Comparison of ENCODE assay signal across 7 cellular contexts in genomic region chr6:36598739-36599318, GRCh38. TPM values are rescaled to one million over a fixed set of nuclear protein-coding genes. Genes with fewer than 3 reads are reported as not detected.
DNase-seq lines count a peak whose midpoint lies in the region; ATAC-seq and TF ChIP-seq lines count a peak whose summit lies in the region.

No MANE protein-coding gene starts in this region.

- peak overlapping the region in 2 of 3 experiments; percentile 24 to 94; a peak in 4 of 7 replicates for H3K27ac Mint-ChIP-seq in H9
- H3K27ac Mint-ChIP-seq in activated CD4-positive, alpha-beta memory T cell treated with anti-CD3 and anti-CD28 coated beads for 36 hours: peak overlapping the region; percentile 81

- POLR2A ChIA-PET in activated CD4-positive, alpha-beta memory T cell treated with anti-CD3 and anti-CD28 coated beads for 36 hours (lab: Charles Lee): interaction anchor here (1.3 to 8.1 kb wide), 6 partner anchors 10 to 157 kb away, joined by 3 to 73 read pairs (median 5); no protein-coding TSS in a partner anchor

- no peak overlapping the region for H3K4ac ChIP-seq in H9 (ENCODE audit: low read depth, low read length)

- no peak overlapping the region for H4K5ac ChIP-seq in H9 (ENCODE audit: insufficient read length, low read depth, low read length)

- H4K20me1 ChIP-seq in H9 (ENCODE audit: control insufficient read depth, insufficient read depth, insufficient read length) (no peaks in the 10 kb centered on the region), smooth muscle cell (ENCODE audit: low read depth) (peaks cover 95% of the 10 kb centered on the region)

- H3K4me1 ChIP-seq in H9 (ENCODE audit: insufficient read depth, low read length) (peaks cover 2% of the 10 kb centered on the region; the same call in 1 of the 2 replicates), right cardiac atrium (ENCODE audit: control insufficient read depth, insufficient read depth, low read length) (peaks cover 11% of the 10 kb centered on the region), smooth muscle cell (ENCODE audit: low read depth) (peaks cover 52% of the 10 kb centered on the region)

- no peak overlapping the region for H3K27ac ChIP-seq in H9 (ENCODE audit: insufficient read length, low read depth, low read length)
- H3K27ac ChIP-seq in right cardiac atrium (ENCODE audit: low read length): no peak overlapping the region
- peak overlapping the region; percentile 67 for H3K27ac ChIP-seq in smooth muscle cell (ENCODE audit: low read depth)

- no peak overlapping the region for H2BK120ac ChIP-seq in H9 (ENCODE audit: low read depth, low read length, poor library complexity, severe bottlenecking)

- no peak overlapping the region for H2AK5ac ChIP-seq in H9 (ENCODE audit: insufficient read length, low read length)

- no peak overlapping the region for H2BK20ac ChIP-seq in H9 (ENCODE audit: low read depth, low read length, poor library complexity, severe bottlenecking)

- H2AFZ ChIP-seq in H9 (ENCODE audit: low read length) (no peak overlapping the region), smooth muscle cell (ENCODE audit: low read depth) (no peak overlapping the region)

- no peak overlapping the region for H3K14ac ChIP-seq in H9 (ENCODE audit: insufficient read depth, low read length)

- H3K9me3 ChIP-seq in H9 (ENCODE audit: control insufficient read depth, low read depth, low read length): no peaks in the 10 kb centered on the region
- no peaks in the 10 kb centered on the region for H3K9me3 ChIP-seq in right cardiac atrium (ENCODE audit: control insufficient read depth, low read length)
- no peaks in the 10 kb centered on the region for H3K9me3 ChIP-seq in smooth muscle cell (replicated peaks; ENCODE audit: low read depth)

- no peak overlapping the region for H3K56ac ChIP-seq in H9 (ENCODE audit: insufficient read length, low read depth, low read length)

- H3K36me3 ChIP-seq in smooth muscle cell (ENCODE audit: low read depth): peaks cover 46% of the 10 kb centered on the region

- no peak overlapping the region for H3T11ph ChIP-seq in H9 (ENCODE audit: low read length)

- H4K8ac ChIP-seq in H9 (replicated peaks; ENCODE audit: insufficient read length, low read depth, low read length): no peak overlapping the region

- WGBS in H9 (ENCODE audit: extremely low coverage, insufficient read length, low lambda C conversion rate): no CpG with 5 or more reads among the region's 11 CpGs
- 39% methylated on average over 11 of the region's 11 CpGs for WGBS in right cardiac atrium
- 83% methylated on average over 11 of the region's 11 CpGs for WGBS in smooth muscle cell (ENCODE audit: low lambda C conversion rate)

- H3K4me1 Mint-ChIP-seq in H9: peaks cover 36 to 39% of the 10 kb centered on the region in 2 experiments
- H3K4me1 Mint-ChIP-seq in activated CD4-positive, alpha-beta memory T cell treated with anti-CD3 and anti-CD28 coated beads for 36 hours (ENCODE audit: low read depth): peaks cover 56% of the 10 kb centered on the region

- H3K4me3 Mint-ChIP-seq in H9: peak overlapping the region; percentile 83 to 94
- peak overlapping the region; percentile 96 for H3K4me3 Mint-ChIP-seq in activated CD4-positive, alpha-beta memory T cell treated with anti-CD3 and anti-CD28 coated beads for 36 hours

- DNase-seq in H9: no peak
- DNase-seq in activated CD4-positive, alpha-beta memory T cell treated with anti-CD3 and anti-CD28 coated beads for 36 hours: no peak
- no peak for DNase-seq in right cardiac atrium
- no peak for DNase-seq in smooth muscle cell (lab: John Stamatoyannopoulos, UW; ENCODE audit: unreplicated experiment)
- no peak for DNase-seq in DMS53 (lab: John Stamatoyannopoulos, UW)
- no peak for DNase-seq in ecto neural progenitor cell (ENCODE audit: low spot score)
- no peak for DNase-seq in posterior vena cava (ENCODE audit: low spot score)

- no peak overlapping the region for H4K91ac ChIP-seq in H9 (ENCODE audit: insufficient read length, low read depth, low read length)

- CTCF ChIA-PET in activated CD4-positive, alpha-beta memory T cell treated with anti-CD3 and anti-CD28 coated beads for 36 hours (lab: Charles Lee): interaction anchor here (1.3 to 2.8 kb wide), 4 partner anchors 16 to 176 kb away, joined by 3 to 12 read pairs (median 6); no protein-coding TSS in a partner anchor

- H3K36me3 Mint-ChIP-seq in H9 (ENCODE audit: insufficient read depth in 1 of 3, low read depth in 3 of 3): peaks cover 89 to 99% (median 97%) of the 10 kb centered on the region in 3 experiments
- H3K36me3 Mint-ChIP-seq in activated CD4-positive, alpha-beta memory T cell treated with anti-CD3 and anti-CD28 coated beads for 36 hours: peaks cover 95% of the 10 kb centered on the region

- ATAC-seq in right cardiac atrium: no peak

- H3K27me3 ChIP-seq in H9 (ENCODE audit: insufficient read depth, low read length) (no peaks in the 10 kb centered on the region), right cardiac atrium (ENCODE audit: control insufficient read depth, insufficient read depth) (no peaks in the 10 kb centered on the region), smooth muscle cell (ENCODE audit: low read depth) (no peaks in the 10 kb centered on the region)

- peaks cover 67% of the 10 kb centered on the region for H3K79me2 ChIP-seq in H9 (ENCODE audit: insufficient read depth, low read length)
- H3K79me2 ChIP-seq in smooth muscle cell (ENCODE audit: low read depth): peaks cover 96% of the 10 kb centered on the region

- TF ChIP-seq CTCF in H9 (conservative IDR thresholded peaks at IDR 0.05): no peak
- TF ChIP-seq CTCF in smooth muscle cell (IDR thresholded peaks at IDR 0.05; ENCODE audit: borderline replicate concordance, insufficient read depth, poor library complexity, severe bottlenecking): no peak

- H3K79me1 ChIP-seq in H9 (ENCODE audit: insufficient read depth, low read depth, low read length, poor library complexity, severe bottlenecking): no peaks in the 10 kb centered on the region

- peaks cover 12 to 15% of the 10 kb centered on the region in 2 experiments; a peak in 4 of 5 replicates for H3K9me3 Mint-ChIP-seq in H9
- H3K9me3 Mint-ChIP-seq in activated CD4-positive, alpha-beta memory T cell treated with anti-CD3 and anti-CD28 coated beads for 36 hours: no peaks in the 10 kb centered on the region

- no peak overlapping the region for H2BK15ac ChIP-seq in H9 (ENCODE audit: low read depth, low read length)

- H2BK5ac ChIP-seq in H9 (ENCODE audit: insufficient read length, low read length): no peak overlapping the region

- H3K9ac ChIP-seq in H9 (ENCODE audit: extremely low read depth, insufficient read length, low read length) (no peak overlapping the region), smooth muscle cell (ENCODE audit: low read depth) (peak overlapping the region; percentile 99)

- H3K27me3 Mint-ChIP-seq in H9 (ENCODE audit: low read depth): peaks cover 4% of the 10 kb centered on the region
- peaks cover 2% of the 10 kb centered on the region for H3K27me3 Mint-ChIP-seq in activated CD4-positive, alpha-beta memory T cell treated with anti-CD3 and anti-CD28 coated beads for 36 hours

- H3K4me3 ChIP-seq in right cardiac atrium (ENCODE audit: low read length) (peak overlapping the region; percentile 37), smooth muscle cell (peak overlapping the region; percentile 100)

- H3K18ac ChIP-seq in H9 (ENCODE audit: insufficient read length, low read depth, low read length): no peak overlapping the region

- H3F3A ChIP-seq in smooth muscle cell (ENCODE audit: low read depth): peaks cover 67% of the 10 kb centered on the region

- intact Hi-C loops in activated CD4-positive, alpha-beta memory T cell treated with anti-CD3 and anti-CD28 coated beads for 36 hours (cut with micrococcal nuclease): loop anchor here (10.0 kb wide), 2 partner anchors 386 to 576 kb away; partner anchors contain the start of genes MTCH1 and PIM1
- intact Hi-C loops in right cardiac atrium (cut with DNase I) (loop anchor here in 2 of 4 donors (10.0 kb wide), 2 partner anchors 54 to 174 kb away; partner anchors contain the start of gene STK38 (in 1 of the 2)), posterior vena cava (cut with DNase I) (loop anchor here in 1 of 2 donors (5.0 kb wide), 1 partner anchor 52 kb away; the partner anchor contains the start of gene STK38)

- H3K4me2 ChIP-seq in H9 (ENCODE audit: insufficient read depth, insufficient read length, low read length): peak overlapping the region; percentile 82
- peak overlapping the region; percentile 100 for H3K4me2 ChIP-seq in smooth muscle cell

- no peak overlapping the region for H3K23ac ChIP-seq in H9 (ENCODE audit: insufficient read length, low read depth, low read length)

- H2BK12ac ChIP-seq in H9 (ENCODE audit: insufficient read length, low read depth, low read length): no peak overlapping the region

- peaks cover 6% of the 10 kb centered on the region for H3K23me2 ChIP-seq in H9 (ENCODE audit: insufficient read length, low read depth, low read length, poor library complexity, severe bottlenecking)

RNA-seq across cellular contexts. Expression of gene SRSF3, which starts 4.7 kb away (rescaled TPM):
- total RNA-seq in H9 (2021) (954 and 960 TPM in 2 replicates), right cardiac atrium (100 to 1,000 TPM; 144 to 185 (median 151) TPM), smooth muscle cell (158 and 178 TPM in 2 replicates), posterior vena cava (100 to 1,000 TPM; 170 to 190 TPM)
- 100 to 1,000 TPM; 390 to 392 TPM for total RNA-seq in activated CD4-positive, alpha-beta memory T cell treated with anti-CD3 and anti-CD28 coated beads for 36 hours
- polyA plus RNA-seq in right cardiac atrium (137 TPM), smooth muscle cell (163 and 179 TPM in 2 replicates)

RNA-seq across cellular contexts. Expression of gene STK38, which starts 51.5 kb away (rescaled TPM):
- total RNA-seq in H9 (2021) (17.5 TPM in 2 replicates), right cardiac atrium (10 to 100 TPM; 20.0 to 23.7 (median 22.7) TPM), smooth muscle cell (34.6 and 38.3 TPM in 2 replicates), posterior vena cava (10 to 100 TPM; 32.1 to 32.7 TPM)
- 10 to 100 TPM; 25.8 to 27.5 TPM for total RNA-seq in activated CD4-positive, alpha-beta memory T cell treated with anti-CD3 and anti-CD28 coated beads for 36 hours
- polyA plus RNA-seq in right cardiac atrium (12.2 TPM), smooth muscle cell (30.8 and 34.5 TPM in 2 replicates)
